ENCODE assay signal across 8 cellular contexts in the genomic region with DNA sequence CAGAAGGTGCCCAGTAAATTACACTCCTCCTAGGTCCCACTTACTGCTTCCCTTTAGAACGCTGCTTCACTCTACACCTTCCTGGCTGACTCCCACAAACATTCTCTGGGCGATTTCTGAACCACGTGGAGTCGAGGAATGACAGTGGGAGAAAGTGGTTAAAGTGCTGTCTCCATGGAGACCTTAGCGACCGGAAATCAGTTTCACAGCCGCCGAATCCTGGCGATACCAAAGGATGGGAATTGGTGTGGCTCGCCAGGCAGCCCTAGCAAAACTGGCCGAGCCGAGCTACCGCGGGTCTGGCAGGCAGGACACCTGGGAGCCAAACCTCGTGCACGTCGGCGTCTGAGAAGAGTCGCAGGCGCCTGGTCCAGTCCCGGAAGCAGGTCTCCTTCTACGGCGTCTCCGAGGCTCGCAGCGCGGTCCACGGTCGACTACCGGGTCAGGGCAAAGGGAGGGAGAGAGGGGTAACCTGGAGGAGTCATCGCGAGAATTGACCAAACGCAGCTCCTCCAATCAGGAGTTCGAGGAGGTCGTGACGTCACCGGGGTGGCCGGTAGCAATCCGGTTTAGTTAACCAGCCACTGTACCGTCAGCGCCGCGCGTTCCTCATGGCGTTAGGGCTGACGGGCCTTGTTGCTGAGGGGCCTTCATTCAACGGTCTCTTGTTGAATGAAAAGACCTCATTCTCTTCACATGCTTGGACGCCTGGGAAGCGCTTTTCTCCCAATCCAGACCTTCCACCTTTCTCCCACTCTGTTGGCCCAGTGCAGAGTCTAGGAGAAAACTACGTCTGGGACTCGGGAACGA. TPM values are rescaled to one million over a fixed set of nuclear protein-coding genes. Genes with fewer than 3 reads are reported as not detected.
A peak's percentile ranks its signal among the peaks of the same experiment; 100 is the strongest.
DNase-seq lines count a peak whose midpoint lies in the region; TF ChIP-seq lines count a peak whose summit lies in the region.

A gene with protein sequence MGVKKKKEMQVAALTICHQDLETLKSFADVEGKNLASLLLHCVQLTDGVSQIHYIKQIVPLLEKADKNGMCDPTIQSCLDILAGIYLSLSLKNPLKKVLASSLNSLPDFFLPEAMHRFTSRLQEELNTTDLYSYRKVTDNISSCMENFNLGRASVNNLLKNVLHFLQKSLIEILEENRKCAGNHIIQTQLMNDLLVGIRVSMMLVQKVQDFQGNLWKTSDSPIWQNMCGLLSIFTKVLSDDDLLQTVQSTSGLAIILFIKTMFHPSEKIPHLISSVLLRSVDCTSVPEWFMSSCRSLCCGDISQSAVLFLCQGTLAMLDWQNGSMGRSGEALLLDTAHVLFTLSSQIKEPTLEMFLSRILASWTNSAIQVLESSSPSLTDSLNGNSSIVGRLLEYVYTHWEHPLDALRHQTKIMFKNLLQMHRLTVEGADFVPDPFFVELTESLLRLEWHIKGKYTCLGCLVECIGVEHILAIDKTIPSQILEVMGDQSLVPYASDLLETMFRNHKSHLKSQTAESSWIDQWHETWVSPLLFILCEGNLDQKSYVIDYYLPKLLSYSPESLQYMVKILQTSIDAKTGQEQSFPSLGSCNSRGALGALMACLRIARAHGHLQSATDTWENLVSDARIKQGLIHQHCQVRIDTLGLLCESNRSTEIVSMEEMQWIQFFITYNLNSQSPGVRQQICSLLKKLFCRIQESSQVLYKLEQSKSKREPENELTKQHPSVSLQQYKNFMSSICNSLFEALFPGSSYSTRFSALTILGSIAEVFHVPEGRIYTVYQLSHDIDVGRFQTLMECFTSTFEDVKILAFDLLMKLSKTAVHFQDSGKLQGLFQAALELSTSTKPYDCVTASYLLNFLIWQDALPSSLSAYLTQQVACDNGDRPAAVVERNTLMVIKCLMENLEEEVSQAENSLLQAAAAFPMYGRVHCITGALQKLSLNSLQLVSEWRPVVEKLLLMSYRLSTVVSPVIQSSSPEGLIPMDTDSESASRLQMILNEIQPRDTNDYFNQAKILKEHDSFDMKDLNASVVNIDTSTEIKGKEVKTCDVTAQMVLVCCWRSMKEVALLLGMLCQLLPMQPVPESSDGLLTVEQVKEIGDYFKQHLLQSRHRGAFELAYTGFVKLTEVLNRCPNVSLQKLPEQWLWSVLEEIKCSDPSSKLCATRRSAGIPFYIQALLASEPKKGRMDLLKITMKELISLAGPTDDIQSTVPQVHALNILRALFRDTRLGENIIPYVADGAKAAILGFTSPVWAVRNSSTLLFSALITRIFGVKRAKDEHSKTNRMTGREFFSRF (N-terminal part only) (minus strand): TSS at position 436 of the 810 bp plus-strand sequence. CDS start 3,646 bp downstream, outside the sequence.

- H3K79me2 ChIP-seq in H9 (ENCODE audit: insufficient read depth, low read length) (peaks cover 3% of the 10 kb centered on the region; the same call in 1 of the 2 replicates), neural cell (replicated peaks; ENCODE audit: insufficient read depth, low read length) (peaks cover 9% of the 10 kb centered on the region)

- H3K36me3 ChIP-seq in MG63 (no peaks in the 10 kb centered on the region; the same call in 1 of the 2 replicates), neural cell (ENCODE audit: insufficient read depth, low read length) (no peaks in the 10 kb centered on the region), stomach (peaks cover 3 to 16% (median 16%) of the 10 kb centered on the region in 4 donors)

- WGBS in H9 (ENCODE audit: extremely low coverage, insufficient read length, low lambda C conversion rate), result no CpG with 5 or more reads among the region's 52 CpGs
- 0 to 1% (median 0%) methylated on average over 44 to 52 of the region's 52 CpGs for WGBS in stomach, 5 donors

- H3K9me2 ChIP-seq in neural cell (ENCODE audit: insufficient read depth, low read length), result no peaks in the 10 kb centered on the region

- H3K4ac ChIP-seq in H9 (ENCODE audit: low read depth, low read length), result no peak within 1 kb of the TSS; the same call in 1 of the 2 replicates

- no peak within 1 kb of the TSS for H3T11ph ChIP-seq in H9 (ENCODE audit: low read length)

- H3K4me2 ChIP-seq in H9 (ENCODE audit: insufficient read depth, insufficient read length, low read length), result peak within 1 kb of the TSS; percentile 95
- H3K4me2 ChIP-seq in neural cell (ENCODE audit: low read length), result peak within 1 kb of the TSS; percentile 83

- peak; percentile 26 for TF ChIP-seq RAD21 in neural cell (conservative IDR thresholded peaks at IDR 0.05)

- peak; percentile 99 for DNase-seq in ELR (ENCODE audit: low read depth)
- DNase-seq in H9, result peak; percentile 99
- peak; percentile 99 for DNase-seq in MG63
- peak; percentile 97 for DNase-seq in SHP77 treated with DMSO at 0.1 percent for 48 hours (lab: John Stamatoyannopoulos, UW)
- peak; percentile 75 for DNase-seq in activated gamma-delta T cell (lab: John Stamatoyannopoulos, UW)
- peak; percentile 99 for DNase-seq in fibroblast of the conjunctiva (ENCODE audit: low read depth)
- DNase-seq in stomach, result peak; percentile 99

- H3K4me1 Mint-ChIP-seq in H9, result peaks cover 10 to 13% of the 10 kb centered on the region in 2 experiments

- no peak within 1 kb of the TSS for H4K8ac ChIP-seq in H9 (replicated peaks; ENCODE audit: insufficient read length, low read depth, low read length)

- intact Hi-C loops in stomach (cut with DNase I; ENCODE audit: low total_unique reads), result no loop called here

- peak within 1 kb of the TSS; percentile 37 for H2BK5ac ChIP-seq in H9 (ENCODE audit: insufficient read length, low read length)

- no peaks in the 10 kb centered on the region for H3K79me1 ChIP-seq in H9 (ENCODE audit: insufficient read depth, low read depth, low read length, poor library complexity, severe bottlenecking)

- peak in 2 of 4 donors; percentile 82 to 91 for TF ChIP-seq POLR2A in stomach (IDR thresholded peaks at IDR 0.05)

- no peak within 1 kb of the TSS for H3K56ac ChIP-seq in H9 (ENCODE audit: insufficient read length, low read depth, low read length)

- no peak within 1 kb of the TSS for H2BK12ac ChIP-seq in H9 (ENCODE audit: insufficient read length, low read depth, low read length)

- H3K23ac ChIP-seq in H9 (ENCODE audit: insufficient read length, low read depth, low read length), result no peak within 1 kb of the TSS

- no peak within 1 kb of the TSS for H4K91ac ChIP-seq in H9 (ENCODE audit: insufficient read length, low read depth, low read length)

- H3K27ac ChIP-seq in H9 (ENCODE audit: insufficient read length, low read depth, low read length) (peak within 1 kb of the TSS; percentile 52), neural cell (ENCODE audit: low read length) (peak within 1 kb of the TSS; percentile 89), stomach (peak within 1 kb of the TSS; percentile 85 to 94 (median 89))

- H3K23me2 ChIP-seq in H9 (ENCODE audit: insufficient read length, low read depth, low read length, poor library complexity, severe bottlenecking), result peaks cover 9% of the 10 kb centered on the region

- no peak within 1 kb of the TSS for H2BK20ac ChIP-seq in H9 (ENCODE audit: low read depth, low read length, poor library complexity, severe bottlenecking)

- peaks cover 0 to 4% (median 3%) of the 10 kb centered on the region in 3 experiments; a peak in 3 of 7 replicates for H3K36me3 Mint-ChIP-seq in H9 (ENCODE audit: insufficient read depth in 1 of 3, low read depth in 3 of 3)

- H3K4me3 Mint-ChIP-seq in H9, result peak within 1 kb of the TSS; percentile 97

- H3K4me3 ChIP-seq in MG63 (peak within 1 kb of the TSS; percentile 97), neural cell (ENCODE audit: low read length) (peak within 1 kb of the TSS; percentile 85), stomach (peak within 1 kb of the TSS; percentile 68 to 90 (median 78))

- H3K27me3 ChIP-seq in H9 (ENCODE audit: insufficient read depth, low read length) (no peaks in the 10 kb centered on the region), MG63 (no peaks in the 10 kb centered on the region), neural cell (ENCODE audit: insufficient read depth, low read depth, low read length) (no peaks in the 10 kb centered on the region), stomach (no peaks in the 10 kb centered on the region)

- H3K9ac ChIP-seq in H9 (ENCODE audit: extremely low read depth, insufficient read length, low read length) (peak within 1 kb of the TSS; percentile 94), neural cell (ENCODE audit: low read length) (peak within 1 kb of the TSS; percentile 83)

- H3K9me3 ChIP-seq in H9 (ENCODE audit: control insufficient read depth, low read depth, low read length) (no peaks in the 10 kb centered on the region), MG63 (no peaks in the 10 kb centered on the region), neural cell (ENCODE audit: low read length) (no peaks in the 10 kb centered on the region), stomach (no peaks in the 10 kb centered on the region)

- peaks cover 12% of the 10 kb centered on the region for H3K27me3 Mint-ChIP-seq in H9 (ENCODE audit: low read depth)

- peak within 1 kb of the TSS; percentile 53 for H4K5ac ChIP-seq in H9 (ENCODE audit: insufficient read length, low read depth, low read length)

- no peak within 1 kb of the TSS for H2AK5ac ChIP-seq in H9 (ENCODE audit: insufficient read length, low read length)

- H2AFZ ChIP-seq in H9 (ENCODE audit: low read length), result peak within 1 kb of the TSS; percentile 42
- peak within 1 kb of the TSS; percentile 98 for H2AFZ ChIP-seq in neural cell (ENCODE audit: low read depth, low read length)

- H4K20me1 ChIP-seq in H9 (ENCODE audit: control insufficient read depth, insufficient read depth, insufficient read length) (no peaks in the 10 kb centered on the region), neural cell (ENCODE audit: insufficient read depth) (no peaks in the 10 kb centered on the region)

- peak within 1 kb of the TSS; percentile 87; the same call in 1 of the 2 replicates for H3K14ac ChIP-seq in H9 (ENCODE audit: insufficient read depth, low read length)

- no peak within 1 kb of the TSS for H2BK120ac ChIP-seq in H9 (ENCODE audit: low read depth, low read length, poor library complexity, severe bottlenecking)

- H3K18ac ChIP-seq in H9 (ENCODE audit: insufficient read length, low read depth, low read length), result peak within 1 kb of the TSS; percentile 91

- peaks cover 4% of the 10 kb centered on the region for H3F3A ChIP-seq in neural cell (ENCODE audit: insufficient read depth, low read length, poor library complexity, severe bottlenecking)

- H3K27ac Mint-ChIP-seq in H9, result peak within 1 kb of the TSS; percentile 96 to 99 (median 99)

- no peak for TF ChIP-seq EP300 in neural cell (conservative IDR thresholded peaks at IDR 0.05; ENCODE audit: poor library complexity, severe bottlenecking)
- TF ChIP-seq EP300 in stomach (IDR thresholded peaks at IDR 0.05), result no peak

- H3K4me1 ChIP-seq in H9 (ENCODE audit: insufficient read depth, low read length) (no peaks in the 10 kb centered on the region), stomach (peaks cover 0 to 41% (median 20%) of the 10 kb centered on the region in 4 donors)

- H2BK15ac ChIP-seq in H9 (ENCODE audit: low read depth, low read length), result no peak within 1 kb of the TSS

- no peaks in the 10 kb centered on the region for H3K9me3 Mint-ChIP-seq in H9

- no peak for TF ChIP-seq CTCF in H9 (conservative IDR thresholded peaks at IDR 0.05)
- TF ChIP-seq CTCF in neural cell (IDR thresholded peaks at IDR 0.05; ENCODE audit: poor library complexity, severe bottlenecking), result no peak
- TF ChIP-seq CTCF in stomach (IDR thresholded peaks at IDR 0.05), result no peak

RNA-seq across cellular contexts. Expression of the gene that starts here (rescaled TPM):
- total RNA-seq in H9 (2021), result 20.0 and 20.1 TPM in 2 replicates
- 27.1 and 37.4 TPM in 2 replicates for total RNA-seq in MG63 (2014; rRNA removed; shearing (Covaris generic); ENCODE audit: low replicate concordance)
- polyA plus RNA-seq in neural cell, result 8.5 and 8.9 TPM in 2 replicates
- polyA minus RNA-seq in neural cell, result 34.1 and 41.6 TPM in 2 replicates
- total RNA-seq in stomach, result 100 to 1,000 TPM in 1 of 5 donors, 10 to 100 TPM in 4; 30.4 to 109 (median 39.3) TPM
- 10 to 100 TPM in 1 of 3 donors, 1 to 10 TPM in 2; 8.0 to 12.7 (median 9.0) TPM for polyA plus RNA-seq in stomach

Comparison
In these comparisons a context has a peak if more than half of its experiments do, and no peak if none do; other contexts are left out.
1. Peak in every context shown above with its lines: DNase-seq, H3K4me3 ChIP-seq and H3K27ac ChIP-seq.